ENCODE assay signal across 8 cellular contexts in the genomic region with DNA sequence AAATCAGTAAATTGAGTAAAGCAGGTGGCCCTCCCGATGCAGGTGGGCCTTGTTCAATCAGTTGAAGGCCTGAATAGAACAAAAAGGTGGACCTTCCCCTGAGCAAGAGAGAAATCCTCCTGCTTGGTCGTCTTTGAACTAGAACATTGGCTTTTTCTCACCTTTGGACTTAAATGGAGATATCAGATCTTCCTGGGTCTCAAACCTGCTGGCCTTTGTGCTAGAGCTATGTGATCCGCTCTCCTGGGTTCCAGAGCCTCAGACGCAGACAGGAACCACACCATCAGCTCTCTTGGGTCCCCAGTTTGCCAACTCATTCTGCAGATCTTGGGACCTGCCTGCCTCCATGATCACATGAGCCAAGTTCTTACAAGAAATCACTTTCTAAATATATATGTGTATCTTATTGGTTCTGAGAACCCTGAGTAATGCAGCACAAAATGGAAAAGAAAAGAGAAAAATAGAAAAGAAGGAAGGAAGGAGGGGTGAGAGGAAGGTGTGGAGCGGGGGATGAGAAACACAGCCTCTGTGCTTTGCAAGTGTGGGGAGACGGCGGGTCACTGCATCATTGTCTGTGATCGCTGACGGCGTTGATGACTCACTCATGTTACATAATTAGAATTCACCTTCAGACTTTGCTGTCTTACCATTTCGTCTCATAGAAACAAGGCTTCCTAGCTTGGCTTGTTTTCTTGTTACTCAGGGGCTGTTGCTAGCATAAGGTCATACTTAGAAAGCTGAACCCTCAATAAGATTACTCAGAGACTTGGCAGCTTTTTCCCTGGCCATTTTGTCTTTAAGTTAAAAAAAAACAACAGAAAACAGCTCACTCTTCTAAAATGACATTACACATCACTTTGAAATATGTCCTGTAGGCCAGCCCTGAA.
DNase-seq lines count a peak whose midpoint lies in the region; ATAC-seq, FAIRE-seq and TF ChIP-seq lines count a peak whose summit lies in the region.

No MANE protein-coding gene starts in this region.

- H3K4me1 Mint-ChIP-seq in MCF 10A (ENCODE audit: insufficient read depth, unreplicated experiment): peaks cover 33% of the 10 kb centered on the region

- peak overlapping the region; percentile 7 to 72 for H3K27ac ChIP-seq in lung (ENCODE audit: low read depth in 1 of 2, low read length in 1 of 2)

- H3K4me3 Mint-ChIP-seq in MCF 10A (ENCODE audit: unreplicated experiment): no peak overlapping the region

- H3K27ac Mint-ChIP-seq in MCF 10A (ENCODE audit: low read depth, unreplicated experiment): peak overlapping the region; percentile 4

- no peaks in the 10 kb centered on the region for H3K9me3 ChIP-seq in lung (ENCODE audit: control insufficient read depth in 2 of 2, insufficient read depth in 1 of 2, low read length in 1 of 2)

- ATAC-seq in GM18867 (IDR thresholded peaks at IDR 0.05; ENCODE audit: unreplicated experiment) (peak; percentile 91), HG03280 (IDR thresholded peaks at IDR 0.05; ENCODE audit: unreplicated experiment) (peak; percentile 86), lung (ENCODE audit: insufficient read depth, low FRiP score) (peak; percentile 76)

- no peak for TF ChIP-seq CTCF in MCF 10A (IDR thresholded peaks at IDR 0.05; ENCODE audit: unreplicated experiment)
- no peak for TF ChIP-seq CTCF in lung (IDR thresholded peaks at IDR 0.05; ENCODE audit: control extremely low read depth, extremely low read depth)

- H3K36me3 Mint-ChIP-seq in MCF 10A (ENCODE audit: insufficient read depth, unreplicated experiment): peaks cover 5% of the 10 kb centered on the region

- CTCF ChIA-PET in MCF 10A (lab: Yijun Ruan, JAX): interaction anchor here (0.8 to 1.4 kb wide), 3 partner anchors 177 to 297 kb away, joined by 4 to 9 read pairs (median 4); no protein-coding TSS in a partner anchor

- BruUV-seq in MCF 10A (replicated peaks; lab: Mats Ljungman, UMichigan): TSS peak; percentile 94

- DNase-seq in T-helper 9 cell: peak; percentile 56
- peak; percentile 95 for DNase-seq in MCF 10A (ENCODE audit: unreplicated experiment)
- peak; percentile 38 for DNase-seq in lung (ENCODE audit: low spot score)
- peak; percentile 35 to 59 for DNase-seq in stimulated activated CD4-positive, alpha-beta T cell treated with anti-CD3 and anti-CD28 coated beads, Interleukin-4, amount 100 ng/mL, for 48 hours (ENCODE audit: low read depth in 2 of 2)
- no peak for DNase-seq in NCI-H146 treated with DMSO at 0.1 percent for 48 hours (lab: John Stamatoyannopoulos, UW; ENCODE audit: unreplicated experiment)
- DNase-seq in GM19239 (ENCODE audit: insufficient read length, low spot score): no peak

- intact Hi-C loops in MCF 10A (cut with micrococcal nuclease): loop anchor here (1.0 to 2.0 kb wide), 4 partner anchors 85 to 178 kb away; partner anchors contain the start of gene NEDD9

- WGBS in lung, 2 donors: 41 to 59% methylated on average over 11 of the region's 11 CpGs

- no peaks in the 10 kb centered on the region for H3K27me3 ChIP-seq in lung (ENCODE audit: control insufficient read depth, insufficient read depth)

- H3K4me1 ChIP-seq in lung (ENCODE audit: control insufficient read depth in 2 of 2, insufficient read depth in 2 of 2, low read length in 2 of 2): peaks cover 0 to 9% of the 10 kb centered on the region in 2 donors

- no peaks in the 10 kb centered on the region for H3K27me3 Mint-ChIP-seq in MCF 10A (ENCODE audit: insufficient read depth, unreplicated experiment)

- no peak for FAIRE-seq in GM19239 (lab: Jason Lieb, UNC)

- peaks cover 0 to 4% of the 10 kb centered on the region in 2 donors for H3K36me3 ChIP-seq in lung (ENCODE audit: control insufficient read depth in 2 of 2, insufficient read depth in 2 of 2, low read length in 2 of 2)

- H3K9me3 Mint-ChIP-seq in MCF 10A (ENCODE audit: unreplicated experiment): peaks cover 4% of the 10 kb centered on the region

- no peak overlapping the region for H3K4me3 ChIP-seq in lung

- POLR2A ChIA-PET in MCF 10A (lab: Yijun Ruan, JAX): interaction anchor here (0.9 to 1.3 kb wide), 6 partner anchors 10 to 96 kb away, joined by 3 to 9 read pairs (median 3); partner anchors contain the start of gene NEDD9

Comparison
In these comparisons a context has a peak if more than half of its experiments do, and no peak if none do; other contexts are left out.
1. DNase-seq: peak in T-helper 9 cell (single experiment), MCF 10A (single experiment), lung (single experiment) and stimulated activated CD4-positive, alpha-beta T cell treated with anti-CD3 and anti-CD28 coated beads, Interleukin-4, amount 100 ng/mL, for 48 hours (2 of 2); none in NCI-H146 treated with DMSO at 0.1 percent for 48 hours (single experiment) and GM19239 (single experiment).
2. Peak in every context shown above with its lines, with median percentiles within 50 percentile points of each other: ATAC-seq.